Comparison of ENCODE assay signal across 19 cellular contexts in the genomic region with DNA sequence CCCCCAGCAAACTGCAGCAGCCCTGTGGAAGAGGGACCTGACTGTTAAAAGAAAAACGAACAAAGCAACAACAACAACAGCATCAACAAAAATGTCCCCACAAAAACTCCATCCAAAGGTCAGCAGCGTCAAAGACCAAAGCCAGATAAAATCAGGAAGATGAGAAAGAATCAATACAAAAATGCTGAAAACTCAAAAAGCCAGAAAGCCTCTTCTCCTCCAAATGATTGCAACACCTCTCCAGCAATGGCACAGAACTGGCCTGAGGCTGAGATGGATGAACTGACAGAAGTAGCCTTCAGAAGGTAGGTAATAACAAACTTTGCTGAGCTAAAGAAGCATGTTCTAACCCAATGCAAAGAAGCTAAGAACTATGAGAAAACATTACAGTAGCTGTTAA. TPM values are rescaled to one million over a fixed set of nuclear protein-coding genes. Genes with fewer than 3 reads are reported as not detected.
DNase-seq lines count a peak whose midpoint lies in the region; ATAC-seq and TF ChIP-seq lines count a peak whose summit lies in the region.
"Had no signal": no experiment of that assay in that cellular context is flagged by ENCODE, and none has a peak within 500 bp of the region (broad histone marks: within the 10 kb centered on the region; RNA-seq: fewer than 3 reads in every experiment).

No MANE protein-coding gene starts in this region.

- H3K4me1 ChIP-seq in parathyroid adenoma, result peaks cover 7% of the 10 kb centered on the region
- H3K4me1 ChIP-seq: A549 had no signal

- peak overlapping the region; percentile 35 for H3K27ac ChIP-seq in parathyroid adenoma
- H3K27ac ChIP-seq: 22Rv1, A549, C4-2B had no signal

- H3K36me3 ChIP-seq in parathyroid adenoma (ENCODE audit: control insufficient read depth, insufficient read depth, low read length), result no peaks in the 10 kb centered on the region

- DNase-seq in SIG-M5 treated with dmso at 0.1 percent for 504 hours (lab: John Stamatoyannopoulos, UW; ENCODE audit: unreplicated experiment), result peak; percentile 33
- no peak for DNase-seq in SIG-M5 (lab: John Stamatoyannopoulos, UW)
- no peak for DNase-seq in left lobe of liver (ENCODE audit: low spot score)
- no peak for DNase-seq in posterior vena cava (ENCODE audit: low spot score)
- DNase-seq in NCI-H1694 (lab: John Stamatoyannopoulos, UW), result no peak
- DNase-seq: AML-193; CD4-positive, alpha-beta T cell; DMS79 treated with DMSO at 0.1 percent for 48 hours; GF-D8; GOT3; H7; HFFc6 had no signal

- H3K4me3 ChIP-seq in parathyroid adenoma (ENCODE audit: low read depth, low read length), result no peak overlapping the region
- H3K4me3 ChIP-seq: A549, GM12878 had no signal

- ATAC-seq in left lobe of liver (peak; percentile 60), GM18519 (IDR thresholded peaks at IDR 0.05; ENCODE audit: low FRiP score, unreplicated experiment) (no peak)
- ATAC-seq: A549, GM12878, HCT116 had no signal

- no peaks in the 10 kb centered on the region for H3K9me3 ChIP-seq in parathyroid adenoma (ENCODE audit: control insufficient read depth, low read length)

- no peaks in the 10 kb centered on the region for H3K79me2 ChIP-seq in parathyroid adenoma

- intact Hi-C loops in posterior vena cava (cut with DNase I), result no loop called here

- peak overlapping the region; percentile 9 for H2AFZ ChIP-seq in parathyroid adenoma

- H3K4me2 ChIP-seq in parathyroid adenoma (ENCODE audit: low read length), result no peak overlapping the region
- H3K4me2 ChIP-seq: A549 had no signal

- no peaks in the 10 kb centered on the region for H3K27me3 ChIP-seq in parathyroid adenoma (ENCODE audit: control insufficient read depth, insufficient read depth, low read length)

- no peak overlapping the region for H3K9ac ChIP-seq in parathyroid adenoma

- no peak for TF ChIP-seq CTCF in parathyroid adenoma (IDR thresholded peaks at IDR 0.05)

RNA-seq across cellular contexts. Expression of a gene that starts 45.4 kb away (rescaled TPM):
- total RNA-seq in left lobe of liver (35.2 TPM), posterior vena cava (10 to 100 TPM; 60.2 to 62.9 TPM)
